Comparison of ENCODE assay signal across 8 cellular contexts in genomic region chr9:131422241-131422792, GRCh38. TPM values are rescaled to one million over a fixed set of nuclear protein-coding genes. Genes with fewer than 3 reads are reported as not detected.
DNase-seq lines count a peak whose midpoint lies in the region; ATAC-seq and TF ChIP-seq lines count a peak whose summit lies in the region.

No MANE protein-coding gene starts in this region.

- H3K4me2 ChIP-seq in smooth muscle cell: peak overlapping the region; percentile 64

- TF ChIP-seq CTCF in WERI-Rb-1 (IDR thresholded peaks at IDR 0.05; ENCODE audit: low read depth, low read length) (no peak), cardiac muscle cell (IDR thresholded peaks at IDR 0.05; ENCODE audit: low read depth, low read length) (no peak), smooth muscle cell (IDR thresholded peaks at IDR 0.05; ENCODE audit: borderline replicate concordance, insufficient read depth, poor library complexity, severe bottlenecking) (no peak), tibial nerve (IDR thresholded peaks at IDR 0.05) (peak in 1 of 5 experiments; percentile 25)

- H3K36me3 ChIP-seq in WERI-Rb-1 (peaks cover 77% of the 10 kb centered on the region), cardiac muscle cell (no peaks in the 10 kb centered on the region), smooth muscle cell (ENCODE audit: low read depth) (no peaks in the 10 kb centered on the region), tibial nerve (peaks cover 0 to 8% (median 0%) of the 10 kb centered on the region in 3 donors)

- peaks cover 100% of the 10 kb centered on the region for H4K20me1 ChIP-seq in smooth muscle cell (ENCODE audit: low read depth)

- H3K4me1 ChIP-seq in cardiac muscle cell (ENCODE audit: low read depth) (peaks cover 49% of the 10 kb centered on the region), smooth muscle cell (ENCODE audit: low read depth) (peaks cover 49% of the 10 kb centered on the region), tibial nerve (peaks cover 4 to 80% (median 57%) of the 10 kb centered on the region in 4 donors)

- DNase-seq in NCI-H1417 (lab: John Stamatoyannopoulos, UW) (peak in 2 of 3 experiments; percentile 59 to 82), NCI-H1417 treated with DMSO at 0.1 percent for 48 hours (lab: John Stamatoyannopoulos, UW) (no peak), WERI-Rb-1 (no peak), cardiac muscle cell (ENCODE audit: low read depth in 1 of 2, low spot score in 1 of 2) (no peak), smooth muscle cell (lab: John Stamatoyannopoulos, UW; ENCODE audit: unreplicated experiment) (no peak), tibial nerve (ENCODE audit: low spot score in 2 of 2) (no peak), occipital lobe (lab: John Stamatoyannopoulos, UW) (no peak)

- TF ChIP-seq EP300 in tibial nerve (IDR thresholded peaks at IDR 0.05): no peak

- H3F3A ChIP-seq in smooth muscle cell (ENCODE audit: low read depth): peaks cover 29% of the 10 kb centered on the region

- no peak for TF ChIP-seq POLR2A in tibial nerve (IDR thresholded peaks at IDR 0.05)

- peak overlapping the region; percentile 12 for H3K9ac ChIP-seq in smooth muscle cell (ENCODE audit: low read depth)

- WGBS in smooth muscle cell (ENCODE audit: low lambda C conversion rate): 64% methylated on average over 12 of the region's 12 CpGs
- WGBS in tibial nerve, 2 donors: 52 to 70% methylated on average over 12 of the region's 12 CpGs

- H3K9me3 ChIP-seq in WERI-Rb-1 (ENCODE audit: severe bottlenecking) (no peaks in the 10 kb centered on the region), cardiac muscle cell (ENCODE audit: low read depth) (no peaks in the 10 kb centered on the region), smooth muscle cell (replicated peaks; ENCODE audit: low read depth) (no peaks in the 10 kb centered on the region), tibial nerve (no peaks in the 10 kb centered on the region)

- no peaks in the 10 kb centered on the region for H3K27me3 ChIP-seq in WERI-Rb-1 (ENCODE audit: insufficient read depth, low read depth, severe bottlenecking)
- no peaks in the 10 kb centered on the region for H3K27me3 ChIP-seq in cardiac muscle cell
- H3K27me3 ChIP-seq in smooth muscle cell (ENCODE audit: low read depth): no peaks in the 10 kb centered on the region
- H3K27me3 ChIP-seq in tibial nerve: no peaks in the 10 kb centered on the region

- peak overlapping the region; percentile 19; the same call in 1 of the 2 replicates for H3K27ac ChIP-seq in WERI-Rb-1
- H3K27ac ChIP-seq in cardiac muscle cell: peak overlapping the region; percentile 46
- H3K27ac ChIP-seq in smooth muscle cell (ENCODE audit: low read depth): peak overlapping the region; percentile 86
- H3K27ac ChIP-seq in tibial nerve: peak overlapping the region in 2 of 4 donors; percentile 11 to 26

- ATAC-seq in HG03432 (IDR thresholded peaks at IDR 0.05; ENCODE audit: unreplicated experiment): no peak

- H2AFZ ChIP-seq in smooth muscle cell (ENCODE audit: low read depth): no peak overlapping the region

- H3K79me2 ChIP-seq in smooth muscle cell (ENCODE audit: low read depth): peaks cover 100% of the 10 kb centered on the region

- H3K4me3 ChIP-seq in WERI-Rb-1 (ENCODE audit: low read depth, low read length) (no peak overlapping the region), cardiac muscle cell (no peak overlapping the region), smooth muscle cell (no peak overlapping the region), tibial nerve (no peak overlapping the region)

RNA-seq across cellular contexts. Expression of gene PRRC2B, which starts 28.4 kb away (rescaled TPM):
- total RNA-seq in cardiac muscle cell (166 and 259 TPM in 2 replicates), smooth muscle cell (73.5 and 97.2 TPM in 2 replicates), tibial nerve (100 to 1,000 TPM in 3 of 4 donors, 10 to 100 TPM in 1; 94.8 to 236 (median 174) TPM), occipital lobe (118 TPM)
- polyA plus RNA-seq in cardiac muscle cell (71.1 and 112 TPM in 2 replicates), smooth muscle cell (38.6 and 53.7 TPM in 2 replicates)

Comparison
In these comparisons a context has a peak if more than half of its experiments do, and no peak if none do; other contexts are left out.
1. DNase-seq: peak in NCI-H1417 (2 of 3); none in NCI-H1417 treated with DMSO at 0.1 percent for 48 hours (single experiment), WERI-Rb-1 (single experiment), cardiac muscle cell (0 of 2), smooth muscle cell (single experiment), tibial nerve (0 of 2) and occipital lobe (single experiment).